In the genomic region with DNA sequence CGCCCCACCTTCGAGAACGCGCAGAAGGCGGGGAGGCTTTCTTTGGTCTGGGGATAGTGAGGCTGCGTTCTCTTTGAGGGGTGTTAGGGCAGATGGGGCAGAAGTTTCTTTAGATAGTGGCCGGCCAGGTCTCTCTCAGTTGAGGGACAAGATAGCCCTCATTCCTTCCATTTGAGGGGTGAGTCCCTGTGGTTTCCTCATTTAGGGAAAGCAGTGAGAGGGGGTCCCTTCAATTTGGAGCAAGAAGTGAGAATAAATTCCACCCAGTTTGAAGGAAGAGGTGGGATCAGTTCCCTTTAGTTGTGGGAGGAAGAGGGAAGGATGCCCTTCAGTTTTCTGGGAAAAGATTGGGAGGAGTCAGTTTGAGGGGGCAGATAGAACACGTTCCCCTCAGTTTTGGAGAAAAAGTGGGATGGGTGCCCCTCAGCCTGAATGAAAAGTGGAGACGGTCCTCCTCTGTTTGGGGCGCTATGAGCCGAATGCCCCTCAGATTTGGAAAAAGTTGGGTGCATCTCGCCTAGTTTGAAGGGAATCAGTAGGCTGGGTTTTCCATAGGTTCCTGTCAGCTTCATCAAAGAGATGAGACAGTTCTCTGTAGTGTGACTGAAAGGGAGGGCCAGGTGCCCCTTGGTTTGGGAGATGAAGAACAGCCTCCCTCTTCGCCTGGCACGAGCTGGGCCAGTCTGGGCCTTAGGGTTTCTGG, we compare ENCODE assay signal across 8 cellular contexts. TPM values are rescaled to one million over a fixed set of nuclear protein-coding genes. Genes with fewer than 3 reads are reported as not detected.
A peak's percentile ranks its signal among the peaks of the same experiment; 100 is the strongest.
DNase-seq lines count a peak whose midpoint lies in the region; ATAC-seq, FAIRE-seq and TF ChIP-seq lines count a peak whose summit lies in the region.

No MANE protein-coding gene starts in this region.

- H3K4me2 ChIP-seq in fibroblast of lung (ENCODE audit: extremely low read depth, insufficient read depth, low read length): peak overlapping the region; percentile 91

- peaks cover 3% of the 10 kb centered on the region; the same call in 1 of the 2 replicates for H3K36me3 ChIP-seq in RWPE2 (ENCODE audit: low read depth)
- peaks cover 3% of the 10 kb centered on the region for H3K36me3 ChIP-seq in fibroblast of lung (ENCODE audit: control insufficient read depth, insufficient read depth, low read length)
- H3K36me3 ChIP-seq in sigmoid colon: no peaks in the 10 kb centered on the region

- H3K9me3 ChIP-seq in RWPE2 (ENCODE audit: severe bottlenecking) (no peaks in the 10 kb centered on the region), fibroblast of lung (ENCODE audit: control insufficient read depth, insufficient read depth, low read depth, low read length) (no peaks in the 10 kb centered on the region), sigmoid colon (no peaks in the 10 kb centered on the region)

- intact Hi-C loops in sigmoid colon (cut with DNase I): loop anchor here (1.0 to 5.0 kb wide), 2 partner anchors 21 to 149 kb away; a partner anchor contains a TSS

- H3K79me2 ChIP-seq in fibroblast of lung (ENCODE audit: control insufficient read depth, insufficient read depth, low read length): peaks cover 21% of the 10 kb centered on the region

- peak; percentile 95 for FAIRE-seq in GM19239 (lab: Jason Lieb, UNC)

- no peaks in the 10 kb centered on the region for H3K27me3 ChIP-seq in RWPE2 (ENCODE audit: insufficient read depth, poor library complexity, severe bottlenecking)
- H3K27me3 ChIP-seq in fibroblast of lung (ENCODE audit: control insufficient read depth, insufficient read depth, low read length): no peaks in the 10 kb centered on the region
- H3K27me3 ChIP-seq in sigmoid colon: peaks cover 7 to 47% (median 27%) of the 10 kb centered on the region in 3 donors

- ATAC-seq in RWPE2 (ENCODE audit: low read depth) (no peak), HG03469 (IDR thresholded peaks at IDR 0.05; ENCODE audit: unreplicated experiment) (no peak)

- DNase-seq in GM19239 (ENCODE audit: insufficient read length, low spot score) (no peak), RWPE2 (ENCODE audit: low spot score) (no peak), fibroblast of lung (ENCODE audit: low read depth in 2 of 2) (no peak), sigmoid colon (no peak), medulla oblongata (ENCODE audit: extremely low spot score) (no peak), GM10266 (ENCODE audit: extremely low spot score) (no peak)
- DNase-seq in central memory CD4-positive, alpha-beta T cell: no peak

- TF ChIP-seq CTCF in RWPE2 (IDR thresholded peaks at IDR 0.05; ENCODE audit: poor library complexity, severe bottlenecking) (no peak), fibroblast of lung (conservative IDR thresholded peaks at IDR 0.05 in 1 of 2, IDR thresholded peaks at IDR 0.05 in 1 of 2; ENCODE audit: low read depth in 1 of 2, low read length in 2 of 2) (no peak), sigmoid colon (IDR thresholded peaks at IDR 0.05) (no peak), GM10266 (IDR thresholded peaks at IDR 0.05; ENCODE audit: control insufficient read depth, insufficient read depth, low read depth, missing control alignments) (no peak)

- TF ChIP-seq POLR2A in sigmoid colon (IDR thresholded peaks at IDR 0.05): no peak

- peak overlapping the region; percentile 60 for H2AFZ ChIP-seq in fibroblast of lung (ENCODE audit: low read length)

- no peaks in the 10 kb centered on the region for H4K20me1 ChIP-seq in fibroblast of lung (ENCODE audit: control insufficient read depth, extremely low read depth, insufficient read depth, low read length)

- peaks cover 36% of the 10 kb centered on the region for H3K4me1 ChIP-seq in RWPE2 (ENCODE audit: insufficient read depth, poor library complexity, severe bottlenecking)
- H3K4me1 ChIP-seq in fibroblast of lung (ENCODE audit: control insufficient read depth, extremely low read depth, insufficient read depth, low read length): peaks cover 40% of the 10 kb centered on the region
- H3K4me1 ChIP-seq in sigmoid colon: peaks cover 0 to 54% (median 41%) of the 10 kb centered on the region in 4 donors

- peak overlapping the region; percentile 92 for H3K27ac ChIP-seq in RWPE2 (ENCODE audit: poor library complexity, severe bottlenecking)
- H3K27ac ChIP-seq in fibroblast of lung (ENCODE audit: insufficient read depth, low read length): peak overlapping the region; percentile 44
- peak overlapping the region; percentile 80 to 89 (median 83) for H3K27ac ChIP-seq in sigmoid colon

- peak overlapping the region; percentile 56 for H3K4me3 ChIP-seq in RWPE2 (ENCODE audit: severe bottlenecking)
- H3K4me3 ChIP-seq in fibroblast of lung (replicated peaks in 1 of 4; ENCODE audit: control extremely low read depth in 1 of 4, insufficient read depth in 1 of 4, low read depth in 3 of 4, low read length in 4 of 4): peak overlapping the region; percentile 35 to 66 (median 52)
- peak overlapping the region; percentile 26 to 87 (median 72) for H3K4me3 ChIP-seq in sigmoid colon

- H3K9ac ChIP-seq in fibroblast of lung (ENCODE audit: insufficient read depth, low read length): peak overlapping the region; percentile 62

- WGBS in sigmoid colon, 2 donors: 3 to 4% methylated on average over 14 of the region's 14 CpGs

- no peak for TF ChIP-seq EP300 in sigmoid colon (IDR thresholded peaks at IDR 0.05)

RNA-seq across cellular contexts. Expression of a gene that starts 0.6 kb away (rescaled TPM):
- 7.1 and 13.9 TPM in 2 replicates for total RNA-seq in fibroblast of lung
- polyA plus RNA-seq in fibroblast of lung: 25.8 and 32.7 TPM in 2 replicates
- polyA plus RNA-seq in fibroblast of lung (2012): 41.2 and 62.7 TPM in 2 replicates
- 52.9 and 83.9 TPM in 2 replicates for polyA minus RNA-seq in fibroblast of lung (ENCODE audit: low replicate concordance)
- 10 to 100 TPM in 2 of 4 donors, 1 to 10 TPM in 2; 6.7 to 17.1 (median 11.5) TPM for total RNA-seq in sigmoid colon
- polyA plus RNA-seq in sigmoid colon: 10 to 100 TPM in 1 of 3 donors, 1 to 10 TPM in 2; 4.8 to 25.2 (median 5.5) TPM

RNA-seq across cellular contexts. Expression of a gene that starts 0.9 kb away (rescaled TPM):
- total RNA-seq in fibroblast of lung (1.0 and 2.3 TPM in 2 replicates), sigmoid colon (1 to 10 TPM in 2 of 4 donors, under 1 TPM in 1, not detected in 1; 0.68 to 6.1 (median 1.1) TPM)
- polyA plus RNA-seq in fibroblast of lung (1.9 and 2.0 TPM in 2 replicates), sigmoid colon (under 1 TPM in 2 of 3 donors, not detected in 1; 0.46 to 0.99 TPM)
- polyA plus RNA-seq in fibroblast of lung (2012): 1.9 and 2.0 TPM in 2 replicates
- polyA minus RNA-seq in fibroblast of lung (ENCODE audit: low replicate concordance): 0.16 and 3.9 TPM in 2 replicates

RNA-seq across cellular contexts. Expression of a gene that starts 20.9 kb away (rescaled TPM):
- total RNA-seq in fibroblast of lung (25.7 and 26.3 TPM in 2 replicates), sigmoid colon (10 to 100 TPM; 15.3 to 31.4 (median 24.2) TPM)
- polyA plus RNA-seq in fibroblast of lung (43.2 and 53.5 TPM in 2 replicates), sigmoid colon (100 to 1,000 TPM in 1 of 3 donors, 10 to 100 TPM in 2; 33.0 to 109 (median 36.5) TPM)
- polyA plus RNA-seq in fibroblast of lung (2012): 39.8 and 49.8 TPM in 2 replicates
- polyA minus RNA-seq in fibroblast of lung (ENCODE audit: low replicate concordance): 60.4 and 70.6 TPM in 2 replicates

RNA-seq across cellular contexts. Expression of a gene that starts 31.5 kb away (rescaled TPM):
- total RNA-seq in fibroblast of lung (23.6 and 37.7 TPM in 2 replicates), sigmoid colon (1 to 10 TPM; 1.4 to 6.2 (median 3.7) TPM)
- polyA plus RNA-seq in fibroblast of lung (9.9 and 11.5 TPM in 2 replicates), sigmoid colon (1 to 10 TPM; 3.0 to 7.9 (median 3.5) TPM)
- polyA plus RNA-seq in fibroblast of lung (2012): 13.2 and 15.2 TPM in 2 replicates
- polyA minus RNA-seq in fibroblast of lung (ENCODE audit: low replicate concordance): 71.0 and 99.7 TPM in 2 replicates

RNA-seq across cellular contexts. Expression of a gene that starts 48.9 kb away (rescaled TPM):
- total RNA-seq in fibroblast of lung (0.26 and 0.33 TPM in 2 replicates), sigmoid colon (1 to 10 TPM in 2 of 4 donors, under 1 TPM in 2; 0.14 to 1.7 (median 1.1) TPM)
- polyA plus RNA-seq in fibroblast of lung (0.36 and 0.42 TPM in 2 replicates), sigmoid colon (10 to 100 TPM; 31.8 to 41.8 (median 35.1) TPM)
- polyA plus RNA-seq in fibroblast of lung (2012): 0.37 and 0.52 TPM in 2 replicates
- polyA minus RNA-seq in fibroblast of lung (ENCODE audit: low replicate concordance): 0.16 and 0.26 TPM in 2 replicates
